In the genomic region with DNA sequence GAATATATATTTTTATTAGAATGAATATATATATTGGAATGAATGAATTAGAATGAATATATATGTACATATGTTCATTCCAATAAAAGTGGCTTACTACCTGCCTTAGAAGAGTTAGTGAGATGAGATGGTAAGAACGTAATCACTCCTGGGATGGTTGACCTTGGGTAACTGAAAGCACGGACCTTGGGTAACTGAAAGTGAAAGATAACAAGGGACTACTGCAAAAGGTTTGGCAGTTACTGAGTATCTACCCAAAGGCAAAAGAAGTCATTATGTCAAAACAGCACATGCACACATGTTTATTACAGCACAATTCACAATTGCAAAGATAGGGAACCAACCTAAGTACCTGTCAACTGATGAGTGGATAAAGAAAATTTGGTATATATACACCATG, we compare ENCODE assay signal across 25 cellular contexts. TPM values are rescaled to one million over a fixed set of nuclear protein-coding genes. Genes with fewer than 3 reads are reported as not detected.
"Had no signal": no experiment of that assay in that cellular context is flagged by ENCODE, and none has a peak within 500 bp of the region (broad histone marks: within the 10 kb centered on the region; RNA-seq: fewer than 3 reads in every experiment).

No MANE protein-coding gene starts in this region.

- DNase-seq: hypothalamus; immature natural killer cell; left ventricle myocardium inferior; midbrain; mucosa of descending colon; naive thymus-derived CD4-positive, alpha-beta T cell; pancreas; posterior cingulate gyrus; retina; right cardiac atrium; stimulated activated CD4-positive, alpha-beta T cell treated with anti-CD3 and anti-CD28 coated beads, Interleukin-12 subunit alpha, Interleukin-12 subunit beta, amount 100 ng/mL, for 4 hours; stimulated activated CD4-positive, alpha-beta T cell treated with anti-CD3 and anti-CD28 coated beads, Interleukin-15, amount 100 ng/mL, for 24 hours; stimulated activated CD4-positive, alpha-beta T cell treated with anti-CD3 and anti-CD28 coated beads, Interleukin-4, amount 100 ng/mL, for 24 hours; stimulated activated naive CD4-positive, alpha-beta T cell; tibial artery; trophoblast cell; upper lobe of right lung had no signal

- H3K36me3 ChIP-seq: left ventricle myocardium inferior, pancreas, prostate gland, suprapubic skin, thoracic aorta, tibial artery, upper lobe of right lung had no signal

- H3K27ac ChIP-seq: left ventricle myocardium inferior, prostate gland, skin epidermis, suprapubic skin, thoracic aorta, tibial artery, upper lobe of right lung had no signal

- H3K9me3 ChIP-seq: left ventricle myocardium inferior, mucosa of descending colon, pancreas, prostate gland, suprapubic skin, thoracic aorta, tibial artery, upper lobe of right lung had no signal

- H3K4me3 ChIP-seq: left ventricle myocardium inferior, lung, mucosa of descending colon, pancreas, prostate gland, skin epidermis, suprapubic skin, thoracic aorta, tibial artery, upper lobe of right lung had no signal

- ATAC-seq: mucosa of descending colon; naive thymus-derived CD4-positive, alpha-beta T cell; natural killer cell treated with Interleukin-12 subunit alpha and Interleukin-12 subunit beta and Interleukin-15 and Interleukin-18, amount 100 ng/mL, for 72 hours; right cardiac atrium; sciatic nerve; stimulated activated effector memory CD8-positive, alpha-beta T cell treated with anti-CD3 and anti-CD28 coated beads, Interleukin-12 subunit alpha, Interleukin-12 subunit beta, amount 100 ng/mL, for 72 hours; upper lobe of right lung had no signal

- H3K27me3 ChIP-seq: pancreas, tibial artery, upper lobe of right lung had no signal

- H3K4me1 ChIP-seq: left ventricle myocardium inferior, pancreas, prostate gland, suprapubic skin had no signal

RNA-seq across cellular contexts. Expression of a gene that starts 16.5 kb away (rescaled TPM):
- total RNA-seq: naive thymus-derived CD4-positive, alpha-beta T cell; natural killer cell treated with Interleukin-12 subunit alpha and Interleukin-12 subunit beta and Interleukin-15 and Interleukin-18, amount 100 ng/mL, for 72 hours had no signal
- polyA plus RNA-seq: immature natural killer cell; naive thymus-derived CD4-positive, alpha-beta T cell had no signal
